ENCODE assay signal across 2 cellular contexts in the genomic region with DNA sequence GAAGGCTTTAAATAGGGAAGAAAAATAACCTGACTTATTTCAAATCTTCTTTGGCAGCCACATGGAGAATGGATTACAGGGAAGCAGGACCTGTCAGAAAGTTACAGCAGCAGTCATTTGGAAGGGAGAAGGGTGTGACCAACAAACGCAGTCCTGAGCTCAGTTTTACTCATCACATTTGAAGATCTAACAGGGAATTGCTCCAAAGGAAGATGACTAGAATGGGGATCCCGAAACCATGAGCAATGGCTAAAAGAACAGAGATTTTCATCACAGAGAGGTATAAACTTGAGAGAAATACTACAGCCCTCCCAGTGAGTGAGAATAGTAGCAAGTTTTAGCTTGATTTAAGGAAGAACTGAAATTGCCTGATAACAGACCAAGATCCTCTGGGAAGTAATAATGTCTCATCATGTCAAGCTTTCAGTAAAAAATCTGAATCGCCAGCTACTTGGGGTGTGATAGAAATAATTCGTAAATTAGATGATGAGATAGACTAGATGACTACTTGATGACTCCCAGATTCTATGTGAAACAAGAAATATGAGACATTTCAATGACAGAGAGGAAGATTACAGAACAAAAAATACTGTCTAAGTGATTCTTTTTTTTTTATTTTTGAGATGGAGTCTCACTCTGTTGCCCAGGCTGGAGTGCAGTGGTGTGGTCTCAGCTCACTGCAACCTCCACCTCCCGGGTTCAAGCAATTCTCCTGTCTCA.
TF ChIP-seq lines count a peak whose summit lies in the region.

No MANE protein-coding gene starts in this region.

TF ChIP-seq in SK-N-SH, 30 proteins besides CTCF, POLR2A, EP300 and RAD21:
- TF ChIP-seq, protein P1, sequence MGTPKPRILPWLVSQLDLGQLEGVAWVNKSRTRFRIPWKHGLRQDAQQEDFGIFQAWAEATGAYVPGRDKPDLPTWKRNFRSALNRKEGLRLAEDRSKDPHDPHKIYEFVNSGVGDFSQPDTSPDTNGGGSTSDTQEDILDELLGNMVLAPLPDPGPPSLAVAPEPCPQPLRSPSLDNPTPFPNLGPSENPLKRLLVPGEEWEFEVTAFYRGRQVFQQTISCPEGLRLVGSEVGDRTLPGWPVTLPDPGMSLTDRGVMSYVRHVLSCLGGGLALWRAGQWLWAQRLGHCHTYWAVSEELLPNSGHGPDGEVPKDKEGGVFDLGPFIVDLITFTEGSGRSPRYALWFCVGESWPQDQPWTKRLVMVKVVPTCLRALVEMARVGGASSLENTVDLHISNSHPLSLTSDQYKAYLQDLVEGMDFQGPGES (IDR thresholded peaks at IDR 0.05; ENCODE audit: low read depth, low read length) = no peak
- peak; percentile 46 for TF ChIP-seq TCF12 (IDR thresholded peaks at IDR 0.05)

TF ChIP-seq in HepG2, 621 proteins besides CTCF, POLR2A, EP300 and RAD21:
- TF ChIP-seq TBX2 (CRISPR knock-in tag; IDR thresholded peaks at IDR 0.05; ENCODE audit: borderline replicate concordance) (no peak), ZNF10 (CRISPR knock-in tag; IDR thresholded peaks at IDR 0.05; ENCODE audit: borderline replicate concordance, low read depth) (no peak), ZNF124 (CRISPR knock-in tag; IDR thresholded peaks at IDR 0.05) (no peak), ESRRA (CRISPR knock-in tag; IDR thresholded peaks at IDR 0.05; ENCODE audit: low read depth) (no peak), HMG20B (CRISPR knock-in tag; conservative IDR thresholded peaks at IDR 0.05) (no peak), NFKBIZ (CRISPR knock-in tag; IDR thresholded peaks at IDR 0.05) (no peak), MBD4 (IDR thresholded peaks at IDR 0.05; ENCODE audit: borderline replicate concordance, low read length) (no peak), NFKB2 (CRISPR knock-in tag; IDR thresholded peaks at IDR 0.05; ENCODE audit: borderline replicate concordance) (no peak), TBP (CRISPR knock-in tag; IDR thresholded peaks at IDR 0.05) (no peak), ZNF747 (CRISPR knock-in tag; IDR thresholded peaks at IDR 0.05; ENCODE audit: borderline replicate concordance) (no peak), NR1H2 (CRISPR knock-in tag; IDR thresholded peaks at IDR 0.05; ENCODE audit: borderline replicate concordance, low read depth) (no peak), GATAD1 (CRISPR knock-in tag; IDR thresholded peaks at IDR 0.05) (no peak), ZSCAN20 (CRISPR knock-in tag; IDR thresholded peaks at IDR 0.05; ENCODE audit: borderline replicate concordance) (no peak)
- TF ChIP-seq, protein P2, sequence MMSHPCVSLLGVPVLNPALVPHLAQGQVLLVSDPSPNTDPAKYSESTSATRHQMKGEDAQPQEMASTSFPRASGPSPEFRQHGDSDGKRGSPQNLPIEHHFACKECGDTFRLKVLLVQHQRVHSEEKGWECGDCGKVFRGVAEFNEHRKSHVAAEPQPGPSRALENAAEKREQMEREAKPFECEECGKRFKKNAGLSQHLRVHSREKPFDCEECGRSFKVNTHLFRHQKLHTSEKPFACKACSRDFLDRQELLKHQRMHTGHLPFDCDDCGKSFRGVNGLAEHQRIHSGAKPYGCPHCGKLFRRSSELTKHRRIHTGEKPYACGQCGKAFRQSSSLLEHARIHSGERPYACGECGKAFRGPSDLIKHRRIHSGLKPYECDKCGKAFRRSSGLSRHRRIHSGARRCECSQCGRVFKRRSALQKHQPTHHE (CRISPR knock-in tag; IDR thresholded peaks at IDR 0.05; ENCODE audit: borderline replicate concordance) = no peak
- TF ChIP-seq, protein P3, sequence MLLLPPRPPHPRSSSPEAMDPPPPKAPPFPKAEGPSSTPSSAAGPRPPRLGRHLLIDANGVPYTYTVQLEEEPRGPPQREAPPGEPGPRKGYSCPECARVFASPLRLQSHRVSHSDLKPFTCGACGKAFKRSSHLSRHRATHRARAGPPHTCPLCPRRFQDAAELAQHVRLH (CRISPR knock-in tag; IDR thresholded peaks at IDR 0.05; ENCODE audit: borderline replicate concordance, low read depth) = no peak
- TF ChIP-seq, protein P4, sequence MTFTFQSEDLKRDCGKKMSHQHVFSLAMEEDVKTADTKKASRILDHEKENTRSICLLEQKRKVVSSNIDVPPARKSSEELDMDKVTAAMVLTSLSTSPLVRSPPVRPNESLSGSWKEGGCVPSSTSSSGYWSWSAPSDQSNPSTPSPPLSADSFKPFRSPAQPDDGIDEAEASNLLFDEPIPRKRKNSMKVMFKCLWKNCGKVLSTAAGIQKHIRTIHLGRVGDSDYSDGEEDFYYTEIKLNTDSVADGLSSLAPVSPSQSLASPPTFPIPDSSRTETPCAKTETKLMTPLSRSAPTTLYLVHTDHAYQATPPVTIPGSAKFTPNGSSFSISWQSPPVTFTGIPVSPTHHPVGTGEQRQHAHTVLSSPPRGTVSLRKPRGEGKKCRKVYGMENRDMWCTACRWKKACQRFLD (CRISPR knock-in tag; IDR thresholded peaks at IDR 0.05; ENCODE audit: borderline replicate concordance) = no peak
